Comparison of ENCODE assay signal across 1 cellular context in genomic region chr12:124283326-124283725, GRCh38.
TF ChIP-seq lines count a peak whose summit lies in the region.

No MANE protein-coding gene starts in this region.

TF ChIP-seq in GM23338, 12 proteins besides CTCF, POLR2A, EP300 and RAD21 (continued from another document):
- TF ChIP-seq REST (IDR thresholded peaks at IDR 0.05; ENCODE audit: unreplicated experiment) (no peak), POLR2AphosphoS5 (IDR thresholded peaks at IDR 0.05; ENCODE audit: low read depth) (no peak)
